ENCODE assay signal across 8 cellular contexts in genomic region chr2:163734911-163735691, GRCh38. TPM values are rescaled to one million over a fixed set of nuclear protein-coding genes. Genes with fewer than 3 reads are reported as not detected.
DNase-seq lines count a peak whose midpoint lies in the region; ATAC-seq, FAIRE-seq and TF ChIP-seq lines count a peak whose summit lies in the region.

No MANE protein-coding gene starts in this region.

- H3K36me3 Mint-ChIP-seq in type B pancreatic cell, result no peaks in the 10 kb centered on the region

- no peak for TF ChIP-seq POLR2A in breast epithelium (IDR thresholded peaks at IDR 0.05)
- TF ChIP-seq POLR2A in HepG2 (IDR thresholded peaks at IDR 0.05; ENCODE audit: insufficient read depth in 1 of 2, low read depth in 2 of 2, low read length in 2 of 2), result no peak

- intact Hi-C loops in breast epithelium (cut with DNase I; ENCODE audit: low total_unique reads) (no loop called here), HepG2 (cut with micrococcal nuclease; ENCODE audit: unreplicated experiment) (loop anchor here (5.0 kb wide), 2 partner anchors 138 to 207 kb away; no protein-coding TSS in a partner anchor)

- H3K27me3 ChIP-seq in breast epithelium, result no peaks in the 10 kb centered on the region
- peaks cover 0 to 4% of the 10 kb centered on the region in 2 experiments; a peak in 2 of 5 replicates for H3K27me3 ChIP-seq in HepG2 (ENCODE audit: control insufficient read depth in 1 of 2, insufficient read depth in 2 of 2, low read length in 2 of 2)

- no peaks in the 10 kb centered on the region for H4K20me1 ChIP-seq in HepG2 (ENCODE audit: insufficient read depth, low read length)

- 1% methylated on average over 17 of the region's 17 CpGs for WGBS in HepG2 (ENCODE audit: low lambda C conversion rate)

- H3K4me1 ChIP-seq in breast epithelium (peaks cover 0 to 4% of the 10 kb centered on the region in 2 donors), HepG2 (ENCODE audit: insufficient read depth, low read length) (peaks cover 47% of the 10 kb centered on the region)

- H3K4me1 Mint-ChIP-seq in type B pancreatic cell (ENCODE audit: unreplicated experiment), result peaks cover 28% of the 10 kb centered on the region

- H2AFZ ChIP-seq in HepG2 (ENCODE audit: low read length), result peak overlapping the region; percentile 99

- peak overlapping the region; percentile 81 for H3K9ac ChIP-seq in HepG2 (ENCODE audit: insufficient read depth, low read depth, low read length)

- peak overlapping the region; percentile 92 for H3K27ac Mint-ChIP-seq in type B pancreatic cell

- peak overlapping the region; percentile 97 for H3K4me3 Mint-ChIP-seq in type B pancreatic cell

- 0 out of 2 replicates have a peak, but pooled peaks have one; percentile 12 for TF ChIP-seq RAD21 in HepG2 (CRISPR knock-in tag; IDR thresholded peaks at IDR 0.05)

- CTCF ChIA-PET in HepG2 (lab: Yijun Ruan, JAX; ENCODE audit: low intra/inter-chr PET ratio, low total read pairs), result no interaction called here

- POLR2A ChIA-PET in HepG2 (lab: Yijun Ruan, JAX), result interaction anchor here (1.0 to 1.8 kb wide), 2 partner anchors 29 to 68 kb away, joined by 3 to 6 read pairs; no protein-coding TSS in a partner anchor

- H3K36me3 ChIP-seq in breast epithelium, result no peaks in the 10 kb centered on the region
- no peaks in the 10 kb centered on the region for H3K36me3 ChIP-seq in HepG2 (replicated peaks in 1 of 2; ENCODE audit: control insufficient read depth in 1 of 2, insufficient read depth in 2 of 2, low read length in 2 of 2)

- DNase-seq in NCI-H2196 (lab: John Stamatoyannopoulos, UW; ENCODE audit: unreplicated experiment), result peak; percentile 7
- no peak for DNase-seq in NCI-H2196 treated with DMSO at 0.1 percent for 48 hours (lab: John Stamatoyannopoulos, UW; ENCODE audit: unreplicated experiment)
- DNase-seq in breast epithelium (ENCODE audit: low spot score in 2 of 2), result no peak
- DNase-seq in HepG2 (ENCODE audit: low spot score), result no peak
- DNase-seq in type B pancreatic cell (ENCODE audit: extremely low spot score, unreplicated experiment), result no peak
- DNase-seq in NCI-H2029 (lab: John Stamatoyannopoulos, UW), result no peak
- DNase-seq in COLO668 (lab: John Stamatoyannopoulos, UW; ENCODE audit: unreplicated experiment), result no peak
- DNase-seq in NCI-H128 (lab: John Stamatoyannopoulos, UW; ENCODE audit: unreplicated experiment), result no peak

- FAIRE-seq in HepG2 (lab: Jason Lieb, UNC), result no peak

- H3K4me3 ChIP-seq in breast epithelium (peak overlapping the region; percentile 62 to 85 (median 69)), HepG2 (replicated peaks in 1 of 3; ENCODE audit: insufficient read depth in 1 of 3, low read depth in 2 of 3, low read length in 3 of 3) (peak overlapping the region; percentile 87 to 100 (median 91))

- in situ Hi-C loops in HepG2 (cut with HindIII; ENCODE audit: extremely low pct_ligation_motif_present, low pct_unique_long_range_greater_than_20kb), result no loop called here

- no peaks in the 10 kb centered on the region for H3K9me3 Mint-ChIP-seq in type B pancreatic cell

- no peaks in the 10 kb centered on the region for H3K9me3 ChIP-seq in breast epithelium
- no peaks in the 10 kb centered on the region for H3K9me3 ChIP-seq in HepG2 (ENCODE audit: low read length)

- H3K27ac ChIP-seq in breast epithelium (peak overlapping the region; percentile 84 to 95), HepG2 (ENCODE audit: extremely low read length, insufficient read depth, low read length) (peak overlapping the region; percentile 89)

- no TSS peak for BruUV-seq in HepG2 (replicated peaks; lab: Mats Ljungman, UMichigan)

- peak overlapping the region; percentile 99 for H3K4me2 ChIP-seq in HepG2 (ENCODE audit: low read depth, low read length)

- H3K27me3 Mint-ChIP-seq in type B pancreatic cell, result peaks cover 12% of the 10 kb centered on the region

- peaks cover 55% of the 10 kb centered on the region for H3K79me2 ChIP-seq in HepG2 (ENCODE audit: insufficient read depth, low read length)

- TF ChIP-seq CTCF in breast epithelium (IDR thresholded peaks at IDR 0.05) (no peak), HepG2 (CRISPR knock-in tag; IDR thresholded peaks at IDR 0.05) (no peak), type B pancreatic cell (conservative IDR thresholded peaks at IDR 0.05) (no peak)

- no peak for ATAC-seq in HepG2

- TF ChIP-seq EP300 in HepG2 (IDR thresholded peaks at IDR 0.05; ENCODE audit: low read depth in 2 of 2, low read length in 2 of 2) (no peak), HepG2 (CRISPR knock-in tag; IDR thresholded peaks at IDR 0.05; ENCODE audit: borderline replicate concordance) (no peak)

TF ChIP-seq in HepG2, 621 proteins besides CTCF, POLR2A, EP300 and RAD21 (continues in another document):
- no peak for TF ChIP-seq CREB1 (IDR thresholded peaks at IDR 0.05)
- TF ChIP-seq CREB1 (CRISPR knock-in tag; IDR thresholded peaks at IDR 0.05), result peak; percentile 51; the same call in 1 of the 2 replicates
- TF ChIP-seq ZSCAN30 (CRISPR knock-in tag; IDR thresholded peaks at IDR 0.05), result 0 out of 2 replicates have a peak, but pooled peaks have one; percentile 54
- TF ChIP-seq CHD4 (IDR thresholded peaks at IDR 0.05; ENCODE audit: borderline replicate concordance, low read length), result no peak
- TF ChIP-seq ZNF567 (CRISPR knock-in tag; IDR thresholded peaks at IDR 0.05; ENCODE audit: borderline replicate concordance), result no peak
- 0 out of 2 replicates have a peak, but pooled peaks have one; percentile 9 for TF ChIP-seq MIXL1 (CRISPR knock-in tag; IDR thresholded peaks at IDR 0.05)
- TF ChIP-seq SATB2 (CRISPR knock-in tag; IDR thresholded peaks at IDR 0.05), result 0 out of 2 replicates have a peak, but pooled peaks have one; percentile 43
- peak; percentile 63; the same call in 1 of the 2 replicates for TF ChIP-seq ZNF710 (CRISPR knock-in tag; IDR thresholded peaks at IDR 0.05; ENCODE audit: borderline replicate concordance)
- TF ChIP-seq ZNF362 (CRISPR knock-in tag; IDR thresholded peaks at IDR 0.05; ENCODE audit: borderline replicate concordance), result 0 out of 2 replicates have a peak, but pooled peaks have one; percentile 22
- TF ChIP-seq ZNF292 (CRISPR knock-in tag; IDR thresholded peaks at IDR 0.05; ENCODE audit: borderline replicate concordance, low read depth), result peak; percentile 52; the same call in 1 of the 2 replicates
- peak; percentile 20 for TF ChIP-seq ZNF264 (CRISPR knock-in tag; IDR thresholded peaks at IDR 0.05)
- TF ChIP-seq BHLHE40 (IDR thresholded peaks at IDR 0.05; ENCODE audit: low read length), result no peak
- TF ChIP-seq SRSF4 (IDR thresholded peaks at IDR 0.05; ENCODE audit: low read depth, low read length, poor library complexity, severe bottlenecking), result no peak
- TF ChIP-seq TBX3 (IDR thresholded peaks at IDR 0.05; ENCODE audit: borderline replicate concordance), result no peak
- TF ChIP-seq RBM39 (IDR thresholded peaks at IDR 0.05; ENCODE audit: low read depth, low read length, poor library complexity, severe bottlenecking), result no peak

RNA-seq across cellular contexts. Expression of gene FIGN, which starts 0.7 kb away (rescaled TPM):
- 10 to 100 TPM in 1 of 3 donors, 1 to 10 TPM in 2; 2.6 to 13.9 (median 5.0) TPM for total RNA-seq in breast epithelium
- 6.6 and 11.6 TPM in 2 replicates for total RNA-seq in HepG2 (2016; rRNA removed; fragmentation: Illumina TruSeq; extraction: Trizol)
- 0.81 and 1.4 TPM in 2 replicates for total RNA-seq in HepG2 (2016; cell fraction: cytosol; rRNA removed; fragmentation: Illumina TruSeq; extraction: Trizol; ENCODE audit: low read depth)
- total RNA-seq in HepG2 (2016; cell fraction: insoluble cytoplasmic fraction; rRNA removed; fragmentation: Illumina TruSeq; extraction: Trizol), result 6.1 and 11.5 TPM in 2 replicates
- total RNA-seq in HepG2 (2016; cell fraction: membrane; rRNA removed; fragmentation: Illumina TruSeq; extraction: Trizol), result 3.7 and 3.9 TPM in 2 replicates
- 13.5 and 18.6 TPM in 2 replicates for total RNA-seq in HepG2 (2016; cell fraction: nucleus; rRNA removed; fragmentation: Illumina TruSeq; extraction: Trizol)
- polyA plus RNA-seq in HepG2 (2011; rRNA removed), result 5.3 and 6.7 TPM in 2 replicates
- 2.8 and 3.5 TPM in 2 replicates for polyA plus RNA-seq in HepG2 (2011; cell fraction: cytosol; rRNA removed)
- polyA plus RNA-seq in HepG2 (2011; cell fraction: nucleus; rRNA removed), result 8.1 and 9.8 TPM in 2 replicates
- 5.9 and 7.7 TPM in 2 replicates for polyA plus RNA-seq in HepG2 (2012)
- polyA plus RNA-seq in HepG2 (2016; cell fraction: cytosol; fragmentation: Illumina TruSeq; extraction: Trizol; ENCODE audit: low read depth), result 0.47 and 0.76 TPM in 2 replicates
- 6.4 and 6.6 TPM in 2 replicates for polyA plus RNA-seq in HepG2 (2016; cell fraction: insoluble cytoplasmic fraction; fragmentation: Illumina TruSeq; extraction: Trizol; ENCODE audit: low read depth)
- polyA plus RNA-seq in HepG2 (2016; cell fraction: membrane; fragmentation: Illumina TruSeq; extraction: Trizol; ENCODE audit: low read depth), result 1.2 and 1.3 TPM in 2 replicates
- 12.1 and 13.6 TPM in 2 replicates for polyA plus RNA-seq in HepG2 (2016; cell fraction: nucleus; fragmentation: Illumina TruSeq; extraction: Trizol; ENCODE audit: insufficient read depth, low read depth)
- polyA minus RNA-seq in HepG2 (2011; rRNA and poly(A)+ RNA removed; ENCODE audit: low replicate concordance), result 6.0 and 12.1 TPM in 2 replicates
- 6.7 TPM in 2 replicates for polyA minus RNA-seq in HepG2 (2011; cell fraction: cytosol; rRNA and poly(A)+ RNA removed)
- polyA minus RNA-seq in HepG2 (2011; cell fraction: nucleus; rRNA and poly(A)+ RNA removed), result 21.6 and 30.1 TPM in 2 replicates
- 8.6 and 19.5 TPM in 2 replicates for total RNA-seq in type B pancreatic cell (ENCODE audit: low replicate concordance)
